7 cellular contexts compared by ENCODE assay signal in the genomic region with DNA sequence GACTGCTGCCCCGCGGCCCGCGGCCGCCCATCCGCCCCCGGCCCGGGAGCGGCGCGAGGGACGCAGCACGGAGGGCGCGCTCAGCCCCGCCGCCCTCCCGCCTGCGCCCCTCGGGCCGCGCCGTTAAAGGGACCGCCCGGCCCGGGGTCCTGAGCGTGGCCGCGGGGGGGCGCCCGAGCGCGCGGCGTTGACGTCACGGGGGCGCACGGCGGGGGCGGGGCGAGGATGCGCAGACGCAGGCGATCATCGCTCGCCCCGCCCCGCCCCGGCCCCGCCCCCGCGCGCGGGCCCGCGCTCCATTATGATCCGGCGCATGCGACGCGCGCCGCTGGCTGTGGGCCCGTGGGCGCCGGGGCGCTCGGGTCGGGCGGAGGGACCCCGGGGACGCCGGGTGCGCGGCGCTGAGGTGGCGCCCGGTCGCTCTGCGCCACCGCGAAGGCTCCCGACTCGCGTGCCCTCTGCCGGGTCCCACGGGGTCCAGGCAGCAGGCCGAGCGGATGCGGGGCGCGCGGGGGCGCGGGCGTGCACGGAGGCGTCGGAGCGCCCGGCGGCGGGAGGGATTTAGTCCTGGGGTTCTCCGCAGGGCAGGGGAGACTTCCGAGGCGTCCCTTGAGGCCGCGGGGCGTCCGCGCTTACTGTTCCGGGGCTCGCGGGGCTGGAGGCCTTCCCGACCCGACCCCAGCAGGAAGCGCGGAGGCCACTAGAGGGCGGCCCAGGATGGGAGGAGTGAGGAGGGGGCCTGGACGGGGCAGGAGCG. TPM values are rescaled to one million over a fixed set of nuclear protein-coding genes. Genes with fewer than 3 reads are reported as not detected.
DNase-seq lines count a peak whose midpoint lies in the region; ATAC-seq and TF ChIP-seq lines count a peak whose summit lies in the region.

A gene (minus strand): TSS at position 163 of the 757 bp plus-strand sequence. CDS start 353 bp downstream, outside the sequence.

- H3K36me3 ChIP-seq in HAP-1 (replicated peaks) (no peaks in the 10 kb centered on the region; the same call in 1 of the 2 replicates), right lobe of liver (no peaks in the 10 kb centered on the region)

- TF ChIP-seq POLR2A in right lobe of liver (IDR thresholded peaks at IDR 0.05), result peak; percentile 62

- H3K9me3 ChIP-seq in HAP-1 (no peaks in the 10 kb centered on the region), right lobe of liver (no peaks in the 10 kb centered on the region)

- peak within 1 kb of the TSS in 54 of 59 donors; percentile 18 to 96 (median 86) for H3K27ac ChIP-seq in dorsolateral prefrontal cortex
- peak within 1 kb of the TSS; percentile 28 to 75 (median 60) for H3K27ac ChIP-seq in right lobe of liver

- H3K4me3 ChIP-seq in GM12864 (ENCODE audit: low read depth, low read length) (peak within 1 kb of the TSS; percentile 82), HAP-1 (peak within 1 kb of the TSS; percentile 57), dorsolateral prefrontal cortex (peak within 1 kb of the TSS; percentile 53 to 90 (median 76)), right lobe of liver (peak within 1 kb of the TSS; percentile 64 to 86 (median 68))

- H3K4me1 ChIP-seq in HAP-1, result peaks cover 7% of the 10 kb centered on the region
- peaks cover 0 to 36% (median 17%) of the 10 kb centered on the region in 4 donors for H3K4me1 ChIP-seq in right lobe of liver

- in situ Hi-C loops in HAP-1 (cut with MboI; ENCODE audit: low sequenced_read_pairs), result no loop called here

- intact Hi-C loops in dorsolateral prefrontal cortex (cut with DNase I), result loop anchor here in 1 of 2 donors (5.0 kb wide), 1 partner anchor 42 kb away; a partner anchor contains a TSS
- intact Hi-C loops in right lobe of liver (cut with DNase I), result no loop called here

- DNase-seq in GM12864 (ENCODE audit: low read depth) (no peak), HAP-1 (ENCODE audit: low spot score in 2 of 2) (peak; percentile 49 to 80), NCI-H1105 treated with DMSO at 0.1 percent for 48 hours (lab: John Stamatoyannopoulos, UW) (peak; percentile 57), dorsolateral prefrontal cortex (peak in 5 of 10 donors; percentile 23 to 76 (median 49)), right lobe of liver (peak in 1 of 3 donors; percentile 70)
- DNase-seq in activated CD4-positive, alpha-beta T cell treated with anti-CD3 and anti-CD28 coated beads, Interleukin-2, amount 50 U/mL, for 24 hours (ENCODE audit: low read depth in 1 of 2, low spot score in 1 of 2), result peak; percentile 50 to 55
- peak; percentile 37 to 73 (median 58) for DNase-seq in stimulated activated CD4-positive, alpha-beta T cell treated with anti-CD3 and anti-CD28 coated beads, TNF-alpha, amount 100 ng/mL, for 1 hour (ENCODE audit: low read depth in 3 of 3, low spot score in 1 of 3)

- TF ChIP-seq CTCF in GM12864 (IDR thresholded peaks at IDR 0.05; ENCODE audit: low read depth, low read length, missing control alignments) (peak; percentile 48), dorsolateral prefrontal cortex (IDR thresholded peaks at IDR 0.05 in 54 of 56, conservative IDR thresholded peaks at IDR 0.05 in 2 of 56; ENCODE audit: low read depth in 1 of 56, partially characterized antibody in 56 of 56) (peak in 50 of 56 donors; percentile 15 to 60 (median 41)), right lobe of liver (IDR thresholded peaks at IDR 0.05) (peak; percentile 28 to 40 (median 36))

- H3K27me3 ChIP-seq in HAP-1 (ENCODE audit: low read depth) (peaks cover 13% of the 10 kb centered on the region), dorsolateral prefrontal cortex (peaks cover 0 to 10% (median 0%) of the 10 kb centered on the region in 45 donors), right lobe of liver (peaks cover 0 to 3% of the 10 kb centered on the region in 2 donors)

- WGBS in right lobe of liver (ENCODE audit: insufficient coverage, low coverage, low lambda C conversion rate, missing lambda C conversion rate), result 0% methylated on average over 26 of the region's 122 CpGs

- ATAC-seq in right lobe of liver, result peak; percentile 28 to 63 (median 37)

RNA-seq across cellular contexts. Expression of the gene that starts here (rescaled TPM):
- total RNA-seq in dorsolateral prefrontal cortex (100 to 1,000 TPM in 103 of 120 experiments, 10 to 100 TPM in 17; 86.3 to 201 (median 114) TPM), right lobe of liver (10 to 100 TPM; 32.7 to 54.6 (median 41.2) TPM)
